Comparison of ENCODE assay signal across 16 cellular contexts in the genomic region with DNA sequence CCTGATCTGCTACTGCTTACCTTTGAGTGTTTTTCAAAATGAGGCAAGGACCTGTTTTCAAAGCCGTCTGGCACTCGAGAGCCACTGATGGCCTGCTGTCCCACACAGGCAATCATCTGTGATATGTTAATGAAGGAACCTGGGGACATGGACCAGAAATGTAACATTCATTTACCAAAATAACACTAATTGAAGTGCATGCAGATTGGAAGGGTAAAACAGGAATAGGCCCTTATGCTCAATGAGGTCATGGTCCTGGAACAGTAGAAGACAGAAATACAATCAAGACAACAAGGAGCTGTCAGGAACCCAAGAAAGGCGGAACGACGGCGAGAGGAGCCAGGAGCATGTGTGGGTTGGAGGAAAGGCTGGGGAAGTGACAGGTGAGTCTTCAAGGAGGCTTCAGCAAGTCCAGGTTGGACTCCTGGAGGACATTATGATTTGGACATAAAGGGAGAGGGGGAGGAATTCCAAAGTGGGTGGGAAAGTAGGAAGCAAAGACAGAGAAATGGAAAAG. TPM values are rescaled to one million over a fixed set of nuclear protein-coding genes. Genes with fewer than 3 reads are reported as not detected.
DNase-seq lines count a peak whose midpoint lies in the region; ATAC-seq, FAIRE-seq and TF ChIP-seq lines count a peak whose summit lies in the region.
"Had no signal": no experiment of that assay in that cellular context is flagged by ENCODE, and none has a peak within 500 bp of the region (broad histone marks: within the 10 kb centered on the region; RNA-seq: fewer than 3 reads in every experiment).

No MANE protein-coding gene starts in this region.

- H3K4me3 ChIP-seq in HEK293 (ENCODE audit: low read depth, low read length) = no peak overlapping the region
- H3K4me3 ChIP-seq in trophoblast cell (ENCODE audit: low read depth, low read length) = no peak overlapping the region
- H3K4me3 ChIP-seq in HepG2 (replicated peaks in 1 of 3; ENCODE audit: insufficient read depth in 1 of 3, low read depth in 2 of 3, low read length in 3 of 3) = no peak overlapping the region
- H3K4me3 ChIP-seq: BLaER1 treated with 17β-estradiol and CSF1 and Interleukin-3, amounts not matched to agents 10 nM and 100 nM had no signal

- H4K12ac ChIP-seq in trophoblast cell (ENCODE audit: low read depth, low read length) = no peak overlapping the region

- H3K79me2 ChIP-seq in trophoblast cell (ENCODE audit: control insufficient read depth, insufficient read depth, low read length, poor library complexity) (no peaks in the 10 kb centered on the region), HepG2 (ENCODE audit: insufficient read depth, low read length) (no peaks in the 10 kb centered on the region)

- H2BK120ac ChIP-seq in trophoblast cell (ENCODE audit: insufficient read depth, low read length, poor library complexity) = no peak overlapping the region

- no peak overlapping the region for H3K14ac ChIP-seq in trophoblast cell (ENCODE audit: low read length)

- no peak overlapping the region for H3K18ac ChIP-seq in trophoblast cell (ENCODE audit: low read length)

- H3K27me3 ChIP-seq in trophoblast cell (ENCODE audit: insufficient read depth, low read length) (no peaks in the 10 kb centered on the region), HepG2 (ENCODE audit: control insufficient read depth in 1 of 2, insufficient read depth in 2 of 2, low read length in 2 of 2) (no peaks in the 10 kb centered on the region)
- H3K27me3 ChIP-seq: BLaER1 treated with 17β-estradiol and CSF1 and Interleukin-3, amounts not matched to agents 10 nM and 100 nM had no signal

- DNase-seq in DMS79 (lab: John Stamatoyannopoulos, UW) (peak; percentile 60), cerebellum (ENCODE audit: low spot score) (peak; percentile 56), trophoblast cell (no peak), NCI-H345 (lab: John Stamatoyannopoulos, UW) (no peak), NCI-H774 (lab: John Stamatoyannopoulos, UW) (no peak), HepG2 (ENCODE audit: low spot score) (no peak)
- DNase-seq in stimulated activated CD4-positive, alpha-beta T cell treated with anti-CD3 and anti-CD28 coated beads, Interleukin-2, amount 100 ng/mL, for 48 hours = no peak
- DNase-seq: ACHN; CD4-positive, CD25-positive, alpha-beta regulatory T cell; DMS53; HCEC 1CT had no signal

- H2AFZ ChIP-seq in trophoblast cell (ENCODE audit: insufficient read depth, low read length, poor library complexity) (no peak overlapping the region), HepG2 (ENCODE audit: low read length) (no peak overlapping the region)

- no peak overlapping the region for H4K91ac ChIP-seq in trophoblast cell (ENCODE audit: low read depth, low read length)

- no peaks in the 10 kb centered on the region for H3K9me3 ChIP-seq in HEK293 (ENCODE audit: control insufficient read depth, insufficient read depth, low read depth, low read length)
- no peaks in the 10 kb centered on the region for H3K9me3 ChIP-seq in trophoblast cell (ENCODE audit: insufficient read depth, low read depth, low read length)
- H3K9me3 ChIP-seq in HepG2 (ENCODE audit: low read length) = no peaks in the 10 kb centered on the region

- no peak overlapping the region for H3K4ac ChIP-seq in trophoblast cell (ENCODE audit: low read depth, low read length)

- in situ Hi-C loops in HepG2 (cut with HindIII; ENCODE audit: extremely low pct_ligation_motif_present, low pct_unique_long_range_greater_than_20kb) = no loop called here

- TF ChIP-seq CTCF in HEK293 (tag by site-specific recombination; IDR thresholded peaks at IDR 0.05) (no peak), HepG2 (CRISPR knock-in tag; IDR thresholded peaks at IDR 0.05) (no peak)

- TF ChIP-seq RAD21 in HepG2 (CRISPR knock-in tag; IDR thresholded peaks at IDR 0.05) = no peak

- ATAC-seq in HepG2 = no peak

- H4K8ac ChIP-seq in trophoblast cell (ENCODE audit: low read depth, low read length) = no peak overlapping the region

- peaks cover 37 to 69% of the 10 kb centered on the region in 2 experiments for H3K36me3 ChIP-seq in HEK293 (ENCODE audit: control insufficient read depth in 2 of 2, insufficient read depth in 1 of 2, low read length in 2 of 2)
- H3K36me3 ChIP-seq in trophoblast cell (ENCODE audit: control insufficient read depth in 1 of 2, insufficient read depth in 2 of 2, low read length in 2 of 2) = peaks cover 38 to 46% of the 10 kb centered on the region in 2 experiments
- H3K36me3 ChIP-seq in HepG2 (replicated peaks in 1 of 2; ENCODE audit: control insufficient read depth in 1 of 2, insufficient read depth in 2 of 2, low read length in 2 of 2) = peaks cover 15 to 65% of the 10 kb centered on the region in 2 experiments

- no peak overlapping the region for H2BK12ac ChIP-seq in trophoblast cell (ENCODE audit: low read length)

- no peaks in the 10 kb centered on the region for H4K20me1 ChIP-seq in HepG2 (ENCODE audit: insufficient read depth, low read length)

- H3K9ac ChIP-seq in trophoblast cell (ENCODE audit: low read length) (no peak overlapping the region), HepG2 (ENCODE audit: insufficient read depth, low read depth, low read length) (no peak overlapping the region)
- H3K9ac ChIP-seq: BLaER1 treated with 17β-estradiol and CSF1 and Interleukin-3, amounts not matched to agents 10 nM and 100 nM had no signal

- no peak overlapping the region for H2BK5ac ChIP-seq in trophoblast cell (ENCODE audit: low read depth, low read length, poor library complexity)

- H2AK5ac ChIP-seq in trophoblast cell (ENCODE audit: low read length) = no peak overlapping the region

- BruUV-seq in HepG2 (replicated peaks; lab: Mats Ljungman, UMichigan) = no TSS peak

- WGBS in trophoblast cell (ENCODE audit: extremely low coverage, insufficient coverage, insufficient read length) = no CpG with 5 or more reads among the region's 6 CpGs
- 97% methylated on average over 6 of the region's 6 CpGs for WGBS in HepG2 (ENCODE audit: low lambda C conversion rate)

- intact Hi-C loops in HepG2 (cut with micrococcal nuclease; ENCODE audit: unreplicated experiment) = no loop called here

- H3K27ac ChIP-seq in HEK293 (ENCODE audit: extremely low read depth, low read depth, low read length) (no peak overlapping the region), trophoblast cell (ENCODE audit: low read depth, low read length) (no peak overlapping the region), HepG2 (ENCODE audit: extremely low read length, insufficient read depth, low read length) (no peak overlapping the region)
- H3K27ac ChIP-seq: BLaER1 treated with 17β-estradiol and CSF1 and Interleukin-3, amounts not matched to agents 10 nM and 100 nM had no signal

- H3K4me1 ChIP-seq in HEK293 (ENCODE audit: control insufficient read depth, insufficient read depth, low read length) (0 out of 2 replicates have a peak, but pooled peaks cover 3% of the 10 kb centered on the region), trophoblast cell (ENCODE audit: control insufficient read depth in 1 of 2, insufficient read depth in 2 of 2, low read length in 2 of 2) (no peaks in the 10 kb centered on the region), HepG2 (ENCODE audit: insufficient read depth, low read length) (no peaks in the 10 kb centered on the region)
- H3K4me1 ChIP-seq: BLaER1 treated with 17β-estradiol and CSF1 and Interleukin-3, amounts not matched to agents 10 nM and 100 nM had no signal

- CTCF ChIA-PET in HEK293 (lab: Yijun Ruan, JAX) (no interaction called here), HepG2 (lab: Yijun Ruan, JAX; ENCODE audit: low intra/inter-chr PET ratio, low total read pairs) (no interaction called here)

- H3K79me1 ChIP-seq in trophoblast cell (ENCODE audit: low read length) = no peaks in the 10 kb centered on the region

- FAIRE-seq in HepG2 (lab: Jason Lieb, UNC) = no peak
- FAIRE-seq: G401.6, GM12892, HTR-8/SVneo had no signal

- no peak for TF ChIP-seq EP300 in HepG2 (IDR thresholded peaks at IDR 0.05; ENCODE audit: low read depth in 2 of 2, low read length in 2 of 2)
- no peak for TF ChIP-seq EP300 in HepG2 (CRISPR knock-in tag; IDR thresholded peaks at IDR 0.05; ENCODE audit: borderline replicate concordance)

- peak overlapping the region; percentile 69 for H3K23ac ChIP-seq in trophoblast cell (ENCODE audit: low read length)

- POLR2A ChIA-PET in HEK293 (lab: Yijun Ruan, JAX) (no interaction called here), HepG2 (lab: Yijun Ruan, JAX) (no interaction called here)

- no peak for TF ChIP-seq POLR2A in HepG2 (IDR thresholded peaks at IDR 0.05; ENCODE audit: insufficient read depth in 1 of 2, low read depth in 2 of 2, low read length in 2 of 2)

- H3K4me2 ChIP-seq in trophoblast cell (ENCODE audit: low read length) (no peak overlapping the region), HepG2 (ENCODE audit: low read depth, low read length) (no peak overlapping the region)
- H3K4me2 ChIP-seq: BLaER1 treated with 17β-estradiol and CSF1 and Interleukin-3, amounts not matched to agents 10 nM and 100 nM had no signal

RNA-seq across cellular contexts. Expression of a gene that starts 28.3 kb away (rescaled TPM):
- 25.6 TPM for total RNA-seq in cerebellum
- 10.5 and 10.7 TPM in 2 replicates for polyA plus RNA-seq in trophoblast cell (2013)
- total RNA-seq in HepG2 (2016; rRNA removed; fragmentation: Illumina TruSeq; extraction: Trizol) = 19.2 and 26.3 TPM in 2 replicates
- total RNA-seq in HepG2 (2016; cell fraction: cytosol; rRNA removed; fragmentation: Illumina TruSeq; extraction: Trizol; ENCODE audit: low read depth) = 6.3 TPM in 2 replicates
- total RNA-seq in HepG2 (2016; cell fraction: insoluble cytoplasmic fraction; rRNA removed; fragmentation: Illumina TruSeq; extraction: Trizol) = 18.7 and 24.8 TPM in 2 replicates
- 8.1 and 8.7 TPM in 2 replicates for total RNA-seq in HepG2 (2016; cell fraction: membrane; rRNA removed; fragmentation: Illumina TruSeq; extraction: Trizol)
- total RNA-seq in HepG2 (2016; cell fraction: nucleus; rRNA removed; fragmentation: Illumina TruSeq; extraction: Trizol) = 26.9 and 33.4 TPM in 2 replicates
- polyA plus RNA-seq in HepG2 (2011; rRNA removed) = 13.2 and 13.6 TPM in 2 replicates
- polyA plus RNA-seq in HepG2 (2011; cell fraction: cytosol; rRNA removed) = 10.1 and 11.6 TPM in 2 replicates
- polyA plus RNA-seq in HepG2 (2011; cell fraction: nucleus; rRNA removed) = 13.4 and 15.1 TPM in 2 replicates
- polyA plus RNA-seq in HepG2 (2012) = 13.5 and 15.5 TPM in 2 replicates
- 1.0 and 1.3 TPM in 2 replicates for polyA plus RNA-seq in HepG2 (2016; cell fraction: cytosol; fragmentation: Illumina TruSeq; extraction: Trizol; ENCODE audit: low read depth)
- 19.3 and 20.6 TPM in 2 replicates for polyA plus RNA-seq in HepG2 (2016; cell fraction: insoluble cytoplasmic fraction; fragmentation: Illumina TruSeq; extraction: Trizol; ENCODE audit: low read depth)
- 2.3 and 3.0 TPM in 2 replicates for polyA plus RNA-seq in HepG2 (2016; cell fraction: membrane; fragmentation: Illumina TruSeq; extraction: Trizol; ENCODE audit: low read depth)
- polyA plus RNA-seq in HepG2 (2016; cell fraction: nucleus; fragmentation: Illumina TruSeq; extraction: Trizol; ENCODE audit: insufficient read depth, low read depth) = 28.5 and 29.9 TPM in 2 replicates
- polyA minus RNA-seq in HepG2 (2011; rRNA and poly(A)+ RNA removed; ENCODE audit: low replicate concordance) = 29.5 and 34.2 TPM in 2 replicates
- 26.9 and 33.1 TPM in 2 replicates for polyA minus RNA-seq in HepG2 (2011; cell fraction: cytosol; rRNA and poly(A)+ RNA removed)
- polyA minus RNA-seq in HepG2 (2011; cell fraction: nucleus; rRNA and poly(A)+ RNA removed) = 65.7 and 71.6 TPM in 2 replicates

RNA-seq across cellular contexts. Expression of a gene that starts 32.6 kb away (rescaled TPM):
- total RNA-seq in cerebellum (1,219 TPM), HepG2 (2016; rRNA removed; fragmentation: Illumina TruSeq; extraction: Trizol) (2,690 and 3,176 TPM in 2 replicates)
- polyA plus RNA-seq in trophoblast cell (2013) = 3,499 and 3,574 TPM in 2 replicates
- total RNA-seq in HepG2 (2016; cell fraction: cytosol; rRNA removed; fragmentation: Illumina TruSeq; extraction: Trizol; ENCODE audit: low read depth) = 3,443 and 3,899 TPM in 2 replicates
- 2,643 and 3,338 TPM in 2 replicates for total RNA-seq in HepG2 (2016; cell fraction: insoluble cytoplasmic fraction; rRNA removed; fragmentation: Illumina TruSeq; extraction: Trizol)
- 5,731 and 5,852 TPM in 2 replicates for total RNA-seq in HepG2 (2016; cell fraction: membrane; rRNA removed; fragmentation: Illumina TruSeq; extraction: Trizol)
- total RNA-seq in HepG2 (2016; cell fraction: nucleus; rRNA removed; fragmentation: Illumina TruSeq; extraction: Trizol) = 895 and 969 TPM in 2 replicates
- polyA plus RNA-seq in HepG2 (2011; rRNA removed) = 2,639 and 3,319 TPM in 2 replicates
- 3,964 and 5,129 TPM in 2 replicates for polyA plus RNA-seq in HepG2 (2011; cell fraction: cytosol; rRNA removed)
- 933 and 1,313 TPM in 2 replicates for polyA plus RNA-seq in HepG2 (2011; cell fraction: nucleus; rRNA removed)
- polyA plus RNA-seq in HepG2 (2012) = 4,478 and 4,556 TPM in 2 replicates
- polyA plus RNA-seq in HepG2 (2016; cell fraction: cytosol; fragmentation: Illumina TruSeq; extraction: Trizol; ENCODE audit: low read depth) = 4,871 and 5,001 TPM in 2 replicates
- polyA plus RNA-seq in HepG2 (2016; cell fraction: insoluble cytoplasmic fraction; fragmentation: Illumina TruSeq; extraction: Trizol; ENCODE audit: low read depth) = 3,512 and 4,058 TPM in 2 replicates
- 5,657 and 5,670 TPM in 2 replicates for polyA plus RNA-seq in HepG2 (2016; cell fraction: membrane; fragmentation: Illumina TruSeq; extraction: Trizol; ENCODE audit: low read depth)
- 1,685 and 1,837 TPM in 2 replicates for polyA plus RNA-seq in HepG2 (2016; cell fraction: nucleus; fragmentation: Illumina TruSeq; extraction: Trizol; ENCODE audit: insufficient read depth, low read depth)
- polyA minus RNA-seq in HepG2 (2011; rRNA and poly(A)+ RNA removed; ENCODE audit: low replicate concordance) = 161 and 446 TPM in 2 replicates
- polyA minus RNA-seq in HepG2 (2011; cell fraction: cytosol; rRNA and poly(A)+ RNA removed) = 641 and 802 TPM in 2 replicates
- polyA minus RNA-seq in HepG2 (2011; cell fraction: nucleus; rRNA and poly(A)+ RNA removed) = 344 and 614 TPM in 2 replicates

Comparison
In these comparisons a context has a peak if more than half of its experiments do, and no peak if none do; other contexts are left out.
1. DNase-seq: peak in DMS79 (single experiment) and cerebellum (single experiment); none in trophoblast cell (0 of 2), NCI-H345 (single experiment), stimulated activated CD4-positive, alpha-beta T cell treated with anti-CD3 and anti-CD28 coated beads, Interleukin-2, amount 100 ng/mL, for 48 hours (0 of 2), NCI-H774 (single experiment) and HepG2 (single experiment).